Comparison of ENCODE assay signal across 8 cellular contexts in genomic region chr19:10603873-10604459, GRCh38. TPM values are rescaled to one million over a fixed set of nuclear protein-coding genes. Genes with fewer than 3 reads are reported as not detected.
A peak's percentile ranks its signal among the peaks of the same experiment; 100 is the strongest.
DNase-seq lines count a peak whose midpoint lies in the region; ATAC-seq and TF ChIP-seq lines count a peak whose summit lies in the region.

No MANE protein-coding gene starts in this region.

- peak overlapping the region; percentile 82 to 95 (median 90) for H3K27ac ChIP-seq in esophagus squamous epithelium

- no peak for TF ChIP-seq POLR2A in esophagus squamous epithelium (IDR thresholded peaks at IDR 0.05)

- H3K9me3 ChIP-seq in esophagus squamous epithelium: no peaks in the 10 kb centered on the region

- no peak overlapping the region for H3K27ac Mint-ChIP-seq in progenitor cell of endocrine pancreas

- peaks cover 13 to 40% (median 22%) of the 10 kb centered on the region in 3 donors for H3K4me1 ChIP-seq in esophagus squamous epithelium

- H3K36me3 Mint-ChIP-seq in progenitor cell of endocrine pancreas (ENCODE audit: insufficient read depth): no peaks in the 10 kb centered on the region

- intact Hi-C loops in esophagus squamous epithelium (cut with DNase I): no loop called here

- peaks cover 12% of the 10 kb centered on the region for H3K4me1 Mint-ChIP-seq in progenitor cell of endocrine pancreas (ENCODE audit: low read depth)

- peak overlapping the region; percentile 78 for H3K4me3 Mint-ChIP-seq in progenitor cell of endocrine pancreas (ENCODE audit: low read depth)

- peak; percentile 26 for ATAC-seq in HG03196 (IDR thresholded peaks at IDR 0.05; ENCODE audit: unreplicated experiment)

- H3K4me3 ChIP-seq in esophagus squamous epithelium: peak overlapping the region in 3 of 4 donors; percentile 69 to 98 (median 90)

- H3K27me3 Mint-ChIP-seq in progenitor cell of endocrine pancreas: peaks cover 7% of the 10 kb centered on the region

- H3K27me3 ChIP-seq in esophagus squamous epithelium: peaks cover 0 to 4% (median 0%) of the 10 kb centered on the region in 4 donors

- H3K36me3 ChIP-seq in esophagus squamous epithelium: no peaks in the 10 kb centered on the region

- no peak for TF ChIP-seq CTCF in esophagus squamous epithelium (IDR thresholded peaks at IDR 0.05)
- no peak for TF ChIP-seq CTCF in progenitor cell of endocrine pancreas (IDR thresholded peaks at IDR 0.05; ENCODE audit: unreplicated experiment)

- DNase-seq in ELF-1 (ENCODE audit: low read depth, low spot score): peak; percentile 68
- DNase-seq in activated CD4-positive, alpha-beta T cell treated with anti-CD3 and anti-CD28 coated beads, Interleukin-2, amount 50 U/mL, for 48 hours: peak; percentile 22 to 30
- DNase-seq in esophagus squamous epithelium (lab: John Stamatoyannopoulos, UW): no peak
- DNase-seq in progenitor cell of endocrine pancreas (ENCODE audit: low spot score, unreplicated experiment): no peak
- no peak for DNase-seq in amniotic stem cell (lab: John Stamatoyannopoulos, UW)
- DNase-seq in mesenteric fat pad (ENCODE audit: low spot score): no peak
- no peak for DNase-seq in NCI-H2171 treated with DMSO at 0.1 percent for 48 hours (lab: John Stamatoyannopoulos, UW)

- no peaks in the 10 kb centered on the region for H3K9me3 Mint-ChIP-seq in progenitor cell of endocrine pancreas (ENCODE audit: low read depth)

- WGBS in esophagus squamous epithelium, 2 donors: 15 to 21% methylated on average over 7 of the region's 9 CpGs

RNA-seq across cellular contexts. Expression of gene AP1M2, which starts 16.9 kb away (rescaled TPM):
- total RNA-seq in esophagus squamous epithelium (10 to 100 TPM; 24.8 to 67.0 (median 57.1) TPM), progenitor cell of endocrine pancreas (107 and 110 TPM in 2 replicates), mesenteric fat pad (3.2 TPM)

RNA-seq across cellular contexts. Expression of gene SLC44A2, which starts 21.4 kb away (rescaled TPM):
- 10 to 100 TPM; 59.7 to 82.8 (median 69.8) TPM for total RNA-seq in esophagus squamous epithelium
- 159 and 164 TPM in 2 replicates for total RNA-seq in progenitor cell of endocrine pancreas
- 110 TPM for total RNA-seq in mesenteric fat pad

RNA-seq across cellular contexts. Expression of gene CDKN2D, which starts 35.2 kb away (rescaled TPM):
- total RNA-seq in esophagus squamous epithelium (10 to 100 TPM in 1 of 4 donors, 1 to 10 TPM in 3; 5.1 to 14.4 (median 6.2) TPM), progenitor cell of endocrine pancreas (4.2 and 5.0 TPM in 2 replicates), mesenteric fat pad (11.4 TPM)

RNA-seq across cellular contexts. Expression of gene KRI1, which starts 38.2 kb away (rescaled TPM):
- total RNA-seq in esophagus squamous epithelium (10 to 100 TPM; 18.2 to 30.3 (median 23.9) TPM), progenitor cell of endocrine pancreas (32.1 and 35.0 TPM in 2 replicates), mesenteric fat pad (21.7 TPM)

RNA-seq across cellular contexts. Expression of gene ILF3, which starts 50.2 kb away (rescaled TPM):
- total RNA-seq in esophagus squamous epithelium: 100 to 1,000 TPM in 2 of 4 donors, 10 to 100 TPM in 2; 68.7 to 123 (median 98.3) TPM
- 761 and 784 TPM in 2 replicates for total RNA-seq in progenitor cell of endocrine pancreas
- 212 TPM for total RNA-seq in mesenteric fat pad

Comparison
In these comparisons a context has a peak if more than half of its experiments do, and no peak if none do; other contexts are left out.
1. DNase-seq: peak in ELF-1 (single experiment) and activated CD4-positive, alpha-beta T cell treated with anti-CD3 and anti-CD28 coated beads, Interleukin-2, amount 50 U/mL, for 48 hours (2 of 2); none in esophagus squamous epithelium (single experiment), progenitor cell of endocrine pancreas (single experiment), amniotic stem cell (single experiment), mesenteric fat pad (single experiment) and NCI-H2171 treated with DMSO at 0.1 percent for 48 hours (single experiment).